In the genomic region with DNA sequence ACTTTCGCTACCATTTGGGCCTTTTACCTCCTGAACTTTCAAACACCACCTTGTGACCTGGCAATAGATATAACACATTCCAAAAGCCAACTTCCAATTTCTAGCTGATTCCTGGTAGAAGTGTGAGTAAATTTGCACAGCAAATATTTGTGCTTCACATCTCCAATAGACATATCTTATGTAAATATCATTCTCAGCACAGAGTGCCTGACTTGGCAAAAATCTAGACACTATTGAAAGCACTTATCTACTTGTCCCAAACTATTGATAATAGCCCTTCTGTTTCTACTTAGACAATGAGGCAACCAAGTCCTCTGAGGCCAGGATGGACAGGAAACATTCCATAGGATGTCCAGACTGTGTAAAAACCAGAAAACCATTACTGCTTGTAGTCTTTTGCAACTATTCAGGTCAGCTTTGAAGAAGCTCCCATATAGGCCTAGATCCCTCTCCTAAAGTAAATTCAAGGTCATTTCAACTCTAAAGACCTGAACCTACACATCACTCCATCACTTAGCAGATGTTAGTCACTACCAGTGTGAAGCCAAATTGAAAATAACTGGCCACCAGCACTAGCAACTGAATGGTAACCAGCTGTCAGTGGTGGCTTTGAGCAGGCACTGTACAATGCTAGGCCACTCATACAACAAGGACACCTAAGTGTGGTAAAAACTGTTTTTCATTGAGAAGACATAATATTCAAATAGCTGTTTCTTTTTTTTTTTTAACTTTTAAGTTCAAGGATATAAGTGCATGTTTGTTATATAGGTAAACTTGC, we compare ENCODE assay signal across 2 cellular contexts.
TF ChIP-seq lines count a peak whose summit lies in the region.

No MANE protein-coding gene starts in this region.

TF ChIP-seq in liver, 16 proteins besides CTCF, POLR2A, EP300 and RAD21 (continued from another document):
- no peak for TF ChIP-seq YY1 (IDR thresholded peaks at IDR 0.05)
- TF ChIP-seq, protein P1, sequence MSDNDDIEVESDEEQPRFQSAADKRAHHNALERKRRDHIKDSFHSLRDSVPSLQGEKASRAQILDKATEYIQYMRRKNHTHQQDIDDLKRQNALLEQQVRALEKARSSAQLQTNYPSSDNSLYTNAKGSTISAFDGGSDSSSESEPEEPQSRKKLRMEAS (IDR thresholded peaks at IDR 0.05): no peak
- TF ChIP-seq, protein P2, sequence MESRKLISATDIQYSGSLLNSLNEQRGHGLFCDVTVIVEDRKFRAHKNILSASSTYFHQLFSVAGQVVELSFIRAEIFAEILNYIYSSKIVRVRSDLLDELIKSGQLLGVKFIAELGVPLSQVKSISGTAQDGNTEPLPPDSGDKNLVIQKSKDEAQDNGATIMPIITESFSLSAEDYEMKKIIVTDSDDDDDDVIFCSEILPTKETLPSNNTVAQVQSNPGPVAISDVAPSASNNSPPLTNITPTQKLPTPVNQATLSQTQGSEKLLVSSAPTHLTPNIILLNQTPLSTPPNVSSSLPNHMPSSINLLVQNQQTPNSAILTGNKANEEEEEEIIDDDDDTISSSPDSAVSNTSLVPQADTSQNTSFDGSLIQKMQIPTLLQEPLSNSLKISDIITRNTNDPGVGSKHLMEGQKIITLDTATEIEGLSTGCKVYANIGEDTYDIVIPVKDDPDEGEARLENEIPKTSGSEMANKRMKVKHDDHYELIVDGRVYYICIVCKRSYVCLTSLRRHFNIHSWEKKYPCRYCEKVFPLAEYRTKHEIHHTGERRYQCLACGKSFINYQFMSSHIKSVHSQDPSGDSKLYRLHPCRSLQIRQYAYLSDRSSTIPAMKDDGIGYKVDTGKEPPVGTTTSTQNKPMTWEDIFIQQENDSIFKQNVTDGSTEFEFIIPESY (IDR thresholded peaks at IDR 0.05): peak; percentile 10
- no peak for TF ChIP-seq TAF1 (conservative IDR thresholded peaks at IDR 0.05)
- TF ChIP-seq FOXA1 (IDR thresholded peaks at IDR 0.05): no peak

TF ChIP-seq in SK-N-SH treated with all-trans-retinoic acid at 6 μM for 48 hours, 23 proteins besides CTCF, POLR2A, EP300 and RAD21 (continued from another document):
- TF ChIP-seq, protein P3, sequence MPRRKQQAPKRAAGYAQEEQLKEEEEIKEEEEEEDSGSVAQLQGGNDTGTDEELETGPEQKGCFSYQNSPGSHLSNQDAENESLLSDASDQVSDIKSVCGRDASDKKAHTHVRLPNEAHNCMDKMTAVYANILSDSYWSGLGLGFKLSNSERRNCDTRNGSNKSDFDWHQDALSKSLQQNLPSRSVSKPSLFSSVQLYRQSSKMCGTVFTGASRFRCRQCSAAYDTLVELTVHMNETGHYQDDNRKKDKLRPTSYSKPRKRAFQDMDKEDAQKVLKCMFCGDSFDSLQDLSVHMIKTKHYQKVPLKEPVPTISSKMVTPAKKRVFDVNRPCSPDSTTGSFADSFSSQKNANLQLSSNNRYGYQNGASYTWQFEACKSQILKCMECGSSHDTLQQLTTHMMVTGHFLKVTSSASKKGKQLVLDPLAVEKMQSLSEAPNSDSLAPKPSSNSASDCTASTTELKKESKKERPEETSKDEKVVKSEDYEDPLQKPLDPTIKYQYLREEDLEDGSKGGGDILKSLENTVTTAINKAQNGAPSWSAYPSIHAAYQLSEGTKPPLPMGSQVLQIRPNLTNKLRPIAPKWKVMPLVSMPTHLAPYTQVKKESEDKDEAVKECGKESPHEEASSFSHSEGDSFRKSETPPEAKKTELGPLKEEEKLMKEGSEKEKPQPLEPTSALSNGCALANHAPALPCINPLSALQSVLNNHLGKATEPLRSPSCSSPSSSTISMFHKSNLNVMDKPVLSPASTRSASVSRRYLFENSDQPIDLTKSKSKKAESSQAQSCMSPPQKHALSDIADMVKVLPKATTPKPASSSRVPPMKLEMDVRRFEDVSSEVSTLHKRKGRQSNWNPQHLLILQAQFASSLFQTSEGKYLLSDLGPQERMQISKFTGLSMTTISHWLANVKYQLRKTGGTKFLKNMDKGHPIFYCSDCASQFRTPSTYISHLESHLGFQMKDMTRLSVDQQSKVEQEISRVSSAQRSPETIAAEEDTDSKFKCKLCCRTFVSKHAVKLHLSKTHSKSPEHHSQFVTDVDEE (CRISPR knock-in tag; IDR thresholded peaks at IDR 0.05): no peak
- TF ChIP-seq, protein P4, sequence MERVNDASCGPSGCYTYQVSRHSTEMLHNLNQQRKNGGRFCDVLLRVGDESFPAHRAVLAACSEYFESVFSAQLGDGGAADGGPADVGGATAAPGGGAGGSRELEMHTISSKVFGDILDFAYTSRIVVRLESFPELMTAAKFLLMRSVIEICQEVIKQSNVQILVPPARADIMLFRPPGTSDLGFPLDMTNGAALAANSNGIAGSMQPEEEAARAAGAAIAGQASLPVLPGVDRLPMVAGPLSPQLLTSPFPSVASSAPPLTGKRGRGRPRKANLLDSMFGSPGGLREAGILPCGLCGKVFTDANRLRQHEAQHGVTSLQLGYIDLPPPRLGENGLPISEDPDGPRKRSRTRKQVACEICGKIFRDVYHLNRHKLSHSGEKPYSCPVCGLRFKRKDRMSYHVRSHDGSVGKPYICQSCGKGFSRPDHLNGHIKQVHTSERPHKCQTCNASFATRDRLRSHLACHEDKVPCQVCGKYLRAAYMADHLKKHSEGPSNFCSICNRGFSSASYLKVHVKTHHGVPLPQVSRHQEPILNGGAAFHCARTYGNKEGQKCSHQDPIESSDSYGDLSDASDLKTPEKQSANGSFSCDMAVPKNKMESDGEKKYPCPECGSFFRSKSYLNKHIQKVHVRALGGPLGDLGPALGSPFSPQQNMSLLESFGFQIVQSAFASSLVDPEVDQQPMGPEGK (CRISPR knock-in tag; IDR thresholded peaks at IDR 0.05; ENCODE audit: borderline replicate concordance): no peak
- no peak for TF ChIP-seq ZNF8 (CRISPR knock-in tag; IDR thresholded peaks at IDR 0.05)
TF ChIP-seq in SK-N-SH treated with all-trans-retinoic acid at 6 μM for 48 hours: peak in this region for 0.
